ENCODE assay signal across 28 cellular contexts in the genomic region with DNA sequence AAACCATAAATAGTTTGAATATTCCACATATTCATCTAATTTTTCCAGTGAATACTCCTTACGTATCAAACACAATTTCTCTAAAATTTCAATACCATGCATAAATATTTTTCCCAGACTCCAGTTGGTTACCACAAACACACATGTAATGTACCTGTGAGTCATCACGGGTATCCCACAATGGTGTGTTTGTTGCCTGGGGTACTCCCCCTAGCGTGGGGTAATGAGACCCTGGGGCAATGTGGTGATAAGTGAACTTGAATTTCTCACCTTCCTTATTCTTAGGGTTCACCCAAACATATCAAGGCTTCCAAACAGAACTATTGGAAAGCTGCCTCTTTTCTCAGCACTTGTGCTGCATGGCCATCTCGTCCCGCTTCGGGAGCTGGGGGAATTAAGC.
"Had no signal": no experiment of that assay in that cellular context is flagged by ENCODE, and none has a peak within 500 bp of the region (broad histone marks: within the 10 kb centered on the region; RNA-seq: fewer than 3 reads in every experiment).

No MANE protein-coding gene starts in this region.

- H3K27ac Mint-ChIP-seq: activated CD4-positive, alpha-beta memory T cell treated with anti-CD3 and anti-CD28 coated beads, Interleukin-2, amount 10 ng/mL, durations not matched to agents 7 days and 5 days; activated CD4-positive, alpha-beta T cell treated with anti-CD3 and anti-CD28 coated beads, Interleukin-2, amount 10 ng/mL, durations not matched to agents 7 days and 5 days; activated CD8-positive, alpha-beta memory T cell treated with anti-CD3 and anti-CD28 coated beads, Interleukin-2, amount 10 ng/mL, durations not matched to agents 7 days and 5 days; activated naive CD4-positive, alpha-beta T cell treated with anti-CD3 and anti-CD28 coated beads, Interleukin-2, amount 50 U/mL, for 72 hours; activated T-helper 2 cell treated with anti-CD3 and anti-CD28 coated beads, Interferon-gamma antibody, Interleukin-2, Interleukin-4, amounts not matched to agents 10 μg/mL and 5 μg/mL and 100 μg/mL, durations not matched to agents 14 hours and 24 hours and 36 hours; natural killer cell treated with Interleukin-12 subunit alpha and Interleukin-12 subunit beta and Interleukin-15 and Interleukin-18, amount 100 ng/mL, for 72 hours had no signal

- H3K4me3 ChIP-seq: adrenal gland, body of pancreas, coronary artery, dorsolateral prefrontal cortex, left lung, lower lobe of right lung, upper lobe of left lung, vagina had no signal

- H3K27me3 ChIP-seq: adrenal gland, body of pancreas, dorsolateral prefrontal cortex, left lung, upper lobe of left lung, vagina had no signal

- ATAC-seq: activated CD8-positive, alpha-beta memory T cell treated with anti-CD3 and anti-CD28 coated beads, Interleukin-2, amount 10 ng/mL, durations not matched to agents 7 days and 5 days; activated naive CD4-positive, alpha-beta T cell treated with anti-CD3 and anti-CD28 coated beads, Interleukin-2, amount 50 U/mL, for 72 hours; body of pancreas; left lung; lower lobe of right lung; natural killer cell treated with Interleukin-12 subunit alpha and Interleukin-12 subunit beta and Interleukin-15 and Interleukin-18, amount 100 ng/mL, for 72 hours; right cardiac atrium had no signal

- DNase-seq: activated CD4-positive, alpha-beta memory T cell treated with anti-CD3 and anti-CD28 coated beads, Interleukin-2, amount 10 ng/mL, durations not matched to agents 7 days and 5 days; activated CD4-positive, alpha-beta T cell treated with anti-CD3 and anti-CD28 coated beads for 1 hour; activated CD4-positive, alpha-beta T cell treated with anti-CD3 and anti-CD28 coated beads, Interleukin-2, amount 10 ng/mL, durations not matched to agents 7 days and 5 days; activated CD8-positive, alpha-beta memory T cell treated with anti-CD3 and anti-CD28 coated beads, Interleukin-2, amount 10 ng/mL, durations not matched to agents 7 days and 5 days; activated T-cell treated with anti-CD3 and anti-CD28 coated beads, Interleukin-2, amount 50 U/mL, for 48 hours; adrenal gland; aorta; body of pancreas; dorsolateral prefrontal cortex; effector memory CD4-positive, alpha-beta T cell; foreskin fibroblast; kidney glomerular epithelial cell; left lung; lower lobe of right lung; mesendoderm; posterior cingulate gyrus; right cardiac atrium; stimulated activated CD4-positive, alpha-beta T cell treated with anti-CD3 and anti-CD28 coated beads, Interleukin-15, amount 100 ng/mL, for 24 hours; stimulated activated CD4-positive, alpha-beta T cell treated with anti-CD3 and anti-CD28 coated beads, Interleukin-2, amount 100 ng/mL, for 24 hours; stimulated activated naive CD4-positive, alpha-beta T cell treated with Interleukin-2 at 50 U/mL for 16 hours; substantia nigra; T-helper 2 cell; upper lobe of left lung had no signal

- H3K9me3 Mint-ChIP-seq: activated CD4-positive, alpha-beta memory T cell treated with anti-CD3 and anti-CD28 coated beads, Interleukin-2, amount 10 ng/mL, durations not matched to agents 7 days and 5 days; activated CD4-positive, alpha-beta T cell treated with anti-CD3 and anti-CD28 coated beads, Interleukin-2, amount 10 ng/mL, durations not matched to agents 7 days and 5 days; activated naive CD4-positive, alpha-beta T cell treated with anti-CD3 and anti-CD28 coated beads, Interleukin-2, amount 50 U/mL, for 72 hours; activated T-helper 2 cell treated with anti-CD3 and anti-CD28 coated beads, Interferon-gamma antibody, Interleukin-2, Interleukin-4, amounts not matched to agents 10 μg/mL and 5 μg/mL and 100 μg/mL, durations not matched to agents 14 hours and 24 hours and 36 hours; natural killer cell treated with Interleukin-12 subunit alpha and Interleukin-12 subunit beta and Interleukin-15 and Interleukin-18, amount 100 ng/mL, for 72 hours had no signal

- H3K4me1 ChIP-seq: adrenal gland, body of pancreas, left lung, lower lobe of right lung, upper lobe of left lung, vagina had no signal

- H3K27ac ChIP-seq: adrenal gland, body of pancreas, coronary artery, dorsolateral prefrontal cortex, left lung, lower lobe of right lung, upper lobe of left lung, vagina had no signal

- H3K27me3 Mint-ChIP-seq: activated CD4-positive, alpha-beta memory T cell treated with anti-CD3 and anti-CD28 coated beads, Interleukin-2, amount 10 ng/mL, durations not matched to agents 7 days and 5 days; activated CD4-positive, alpha-beta T cell treated with anti-CD3 and anti-CD28 coated beads, Interleukin-2, amount 10 ng/mL, durations not matched to agents 7 days and 5 days; activated CD8-positive, alpha-beta memory T cell treated with anti-CD3 and anti-CD28 coated beads, Interleukin-2, amount 10 ng/mL, durations not matched to agents 7 days and 5 days; natural killer cell treated with Interleukin-12 subunit alpha and Interleukin-12 subunit beta and Interleukin-15 and Interleukin-18, amount 100 ng/mL, for 72 hours had no signal

- H3K4me1 Mint-ChIP-seq: activated CD4-positive, alpha-beta memory T cell treated with anti-CD3 and anti-CD28 coated beads, Interleukin-2, amount 10 ng/mL, durations not matched to agents 7 days and 5 days; activated CD4-positive, alpha-beta T cell treated with anti-CD3 and anti-CD28 coated beads, Interleukin-2, amount 10 ng/mL, durations not matched to agents 7 days and 5 days had no signal

- H3K9me3 ChIP-seq: adrenal gland, body of pancreas, left lung, lower lobe of right lung, upper lobe of left lung, vagina had no signal

- H3K4me3 Mint-ChIP-seq: activated CD4-positive, alpha-beta memory T cell treated with anti-CD3 and anti-CD28 coated beads, Interleukin-2, amount 10 ng/mL, durations not matched to agents 7 days and 5 days; activated CD4-positive, alpha-beta T cell treated with anti-CD3 and anti-CD28 coated beads, Interleukin-2, amount 10 ng/mL, durations not matched to agents 7 days and 5 days; activated CD8-positive, alpha-beta memory T cell treated with anti-CD3 and anti-CD28 coated beads, Interleukin-2, amount 10 ng/mL, durations not matched to agents 7 days and 5 days; natural killer cell treated with Interleukin-12 subunit alpha and Interleukin-12 subunit beta and Interleukin-15 and Interleukin-18, amount 100 ng/mL, for 72 hours had no signal
